36 cellular contexts compared by ENCODE assay signal in genomic region chr2:47686018-47686417, GRCh38.
"Had no signal": no experiment of that assay in that cellular context is flagged by ENCODE, and none has a peak within 500 bp of the region (broad histone marks: within the 10 kb centered on the region; RNA-seq: fewer than 3 reads in every experiment).

No MANE protein-coding gene starts in this region.

- H3K9me3 ChIP-seq: ascending aorta, body of pancreas had no signal

- H3K36me3 ChIP-seq: ascending aorta, breast epithelium had no signal

- H3K36me3 Mint-ChIP-seq: activated naive CD8-positive, alpha-beta T cell treated with anti-CD3 and anti-CD28 coated beads for 36 hours had no signal

- FAIRE-seq: K562 had no signal

- H3K27ac Mint-ChIP-seq: activated B cell treated with CpG ODN at 0.5 μM for 24 hours; activated CD4-positive, alpha-beta memory T cell treated with anti-CD3 and anti-CD28 coated beads, Interleukin-2, amount 10 ng/mL, durations not matched to agents 7 days and 5 days; activated CD8-positive, alpha-beta memory T cell treated with anti-CD3 and anti-CD28 coated beads, Interleukin-2, amount 10 ng/mL, durations not matched to agents 7 days and 5 days; activated naive CD8-positive, alpha-beta T cell treated with anti-CD3 and anti-CD28 coated beads for 36 hours; activated T-cell treated with anti-CD3 and anti-CD28 coated beads, Interleukin-2, amount 50 U/mL, for 72 hours; activated T-helper 17 cell treated with anti-CD3 and anti-CD28 coated beads, Interleukin-2, amount 50 U/mL, for 72 hours had no signal

- H3K4me3 Mint-ChIP-seq: activated B cell treated with CpG ODN at 0.5 μM for 24 hours; activated CD4-positive, alpha-beta memory T cell treated with anti-CD3 and anti-CD28 coated beads, Interleukin-2, amount 10 ng/mL, durations not matched to agents 7 days and 5 days; activated CD8-positive, alpha-beta memory T cell treated with anti-CD3 and anti-CD28 coated beads, Interleukin-2, amount 10 ng/mL, durations not matched to agents 7 days and 5 days; activated naive CD8-positive, alpha-beta T cell treated with anti-CD3 and anti-CD28 coated beads for 36 hours; activated T-cell treated with anti-CD3 and anti-CD28 coated beads, Interleukin-2, amount 50 U/mL, for 72 hours; activated T-helper 17 cell treated with anti-CD3 and anti-CD28 coated beads, Interleukin-2, amount 50 U/mL, for 72 hours had no signal

- H3K27ac ChIP-seq: ascending aorta, body of pancreas, breast epithelium, VCaP had no signal

- H3K27me3 ChIP-seq: ascending aorta, body of pancreas, breast epithelium had no signal

- H3K4me3 ChIP-seq: ascending aorta, body of pancreas, breast epithelium, K562 had no signal

- H3K27me3 Mint-ChIP-seq: activated B cell treated with CpG ODN at 0.5 μM for 24 hours; activated CD4-positive, alpha-beta memory T cell treated with anti-CD3 and anti-CD28 coated beads, Interleukin-2, amount 10 ng/mL, durations not matched to agents 7 days and 5 days; activated naive CD8-positive, alpha-beta T cell treated with anti-CD3 and anti-CD28 coated beads for 36 hours; activated T-helper 17 cell treated with anti-CD3 and anti-CD28 coated beads, Interleukin-2, amount 50 U/mL, for 72 hours had no signal

- H3K4me1 ChIP-seq: ascending aorta, body of pancreas, breast epithelium had no signal

- DNase-seq: activated B cell treated with CpG ODN at 0.5 μM for 24 hours; activated CD4-positive, alpha-beta memory T cell treated with anti-CD3 and anti-CD28 coated beads, Interleukin-2, amount 10 ng/mL, durations not matched to agents 7 days and 5 days; activated CD4-positive, alpha-beta T cell treated with anti-CD3 and anti-CD28 coated beads for 48 hours; activated CD4-positive, CD25-positive, alpha-beta regulatory T cell treated with anti-CD3 and anti-CD28 coated beads, Interleukin-2, amount 50 U/mL, for 72 hours; activated CD8-positive, alpha-beta memory T cell treated with anti-CD3 and anti-CD28 coated beads for 24 hours; activated CD8-positive, alpha-beta memory T cell treated with anti-CD3 and anti-CD28 coated beads, Interleukin-2, amount 10 ng/mL, durations not matched to agents 7 days and 5 days; activated CD8-positive, alpha-beta memory T cell treated with anti-CD3 and anti-CD28 coated beads, Interleukin-2, amount 50 U/mL, for 48 hours; activated effector memory CD4-positive, alpha-beta T cell treated with anti-CD3 and anti-CD28 coated beads, Interleukin-2, amount 50 U/mL, for 16 hours; activated naive CD4-positive, alpha-beta T cell; activated naive CD4-positive, alpha-beta T cell treated with anti-CD3 and anti-CD28 coated beads, Interleukin-2, amount 50 U/mL, for 16 hours; activated naive CD8-positive, alpha-beta T cell treated with anti-CD3 and anti-CD28 coated beads for 36 hours; activated T-cell treated with anti-CD3 and anti-CD28 coated beads, Interleukin-2, amount 50 U/mL, for 72 hours; amygdala; body of pancreas; Kasumi-1; MM.1S; MV-4-11; NCI-H1092; NCI-H1436 treated with DMSO at 0.1 percent for 48 hours; NCI-H187; NCI-H2029 treated with DMSO at 0.1 percent for 48 hours; NCI-H2107; NCI-H2171; NCI-H510A; NCI-H526; NCI-H748 treated with DMSO at 0.1 percent for 48 hours; Right ventricle myocardium superior; SW 1271; T-helper 1 cell; T-helper 2 cell; T-helper 9 cell had no signal

- ATAC-seq: activated CD8-positive, alpha-beta memory T cell treated with anti-CD3 and anti-CD28 coated beads, Interleukin-2, amount 10 ng/mL, durations not matched to agents 7 days and 5 days; activated T-cell treated with anti-CD3 and anti-CD28 coated beads, Interleukin-2, amount 50 U/mL, for 72 hours; activated T-helper 17 cell treated with anti-CD3 and anti-CD28 coated beads, Interleukin-2, amount 50 U/mL, for 72 hours; body of pancreas; K562 had no signal

- H3K9me3 Mint-ChIP-seq: activated CD4-positive, alpha-beta memory T cell treated with anti-CD3 and anti-CD28 coated beads, Interleukin-2, amount 10 ng/mL, durations not matched to agents 7 days and 5 days had no signal
